ENCODE assay signal across 2 cellular contexts in the genomic region with DNA sequence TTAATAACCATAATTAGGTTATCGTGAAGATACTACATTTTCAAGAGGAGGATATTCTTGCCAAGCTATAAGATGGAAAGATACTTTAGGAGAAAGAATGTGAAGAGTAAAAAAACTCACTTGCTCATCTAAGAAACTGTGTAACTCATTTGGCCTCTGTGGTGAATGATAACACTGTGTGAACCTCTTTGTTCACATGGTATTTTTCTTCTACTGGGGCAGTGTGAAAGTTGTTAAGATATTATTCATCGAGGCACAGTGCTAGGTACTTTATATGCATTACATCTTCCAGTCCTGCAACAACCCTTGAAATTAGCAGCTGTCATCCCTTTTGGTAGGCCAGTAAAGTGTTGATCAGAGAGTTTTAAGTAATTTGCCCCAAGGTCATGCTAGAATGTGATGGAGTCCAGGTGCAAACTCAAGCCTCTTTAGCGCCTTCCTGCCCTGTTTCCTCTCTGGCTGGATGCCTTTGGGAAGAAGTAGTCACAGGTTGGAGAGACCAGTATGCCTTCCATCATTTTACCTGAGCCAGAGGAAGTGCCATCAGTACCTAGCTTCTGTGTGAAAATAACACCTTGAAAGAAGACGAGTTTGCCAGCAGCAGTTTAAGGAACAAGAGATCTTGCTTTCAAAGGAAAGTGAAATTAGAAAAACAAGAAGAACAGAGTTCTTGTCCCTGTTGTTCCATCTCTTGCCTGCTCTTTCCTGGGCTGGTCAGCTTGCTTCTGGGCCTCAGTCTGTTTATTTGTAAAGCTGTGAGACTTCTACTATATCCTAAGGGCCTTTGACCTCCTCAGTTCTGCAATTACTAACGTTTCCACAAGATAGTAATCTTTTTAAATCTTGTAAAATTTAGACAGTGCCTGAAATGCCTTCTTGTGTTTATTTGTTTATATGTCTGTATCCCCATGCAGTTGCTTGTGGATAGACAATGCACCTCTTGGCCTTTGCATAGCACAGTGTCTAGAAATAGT.
TF ChIP-seq lines count a peak whose summit lies in the region.

No MANE protein-coding gene starts in this region.

TF ChIP-seq in IMR-90, 13 proteins besides CTCF, POLR2A, EP300 and RAD21:
- no peak for TF ChIP-seq USF2 (IDR thresholded peaks at IDR 0.05; ENCODE audit: low read depth, low read length)
- TF ChIP-seq RCOR1 (IDR thresholded peaks at IDR 0.05; ENCODE audit: insufficient replicate concordance, low read length), result no peak
- TF ChIP-seq BHLHE40 (IDR thresholded peaks at IDR 0.05; ENCODE audit: low read depth, low read length), result no peak
- TF ChIP-seq MXI1 (IDR thresholded peaks at IDR 0.05; ENCODE audit: borderline replicate concordance, low read depth, low read length), result no peak
- TF ChIP-seq SMC3 (IDR thresholded peaks at IDR 0.05; ENCODE audit: low read depth, low read length), result no peak
- no peak for TF ChIP-seq MAFK (IDR thresholded peaks at IDR 0.05; ENCODE audit: low read depth, low read length)
- TF ChIP-seq CEBPB (IDR thresholded peaks at IDR 0.05; ENCODE audit: low read depth, low read length), result no peak
- no peak for TF ChIP-seq NFE2L2 (IDR thresholded peaks at IDR 0.05; ENCODE audit: low read depth, low read length)
- no peak for TF ChIP-seq ELK1 (IDR thresholded peaks at IDR 0.05; ENCODE audit: borderline replicate concordance, low read depth, low read length)
- no peak for TF ChIP-seq CHD1 (IDR thresholded peaks at IDR 0.05; ENCODE audit: low read depth, low read length)
- no peak for TF ChIP-seq FOS (IDR thresholded peaks at IDR 0.05; ENCODE audit: low read depth, low read length)
- TF ChIP-seq RFX5 (IDR thresholded peaks at IDR 0.05; ENCODE audit: low read depth, low read length), result no peak
- TF ChIP-seq MAZ (IDR thresholded peaks at IDR 0.05; ENCODE audit: borderline replicate concordance, low read depth, low read length), result no peak

TF ChIP-seq in H1, 55 proteins besides CTCF, POLR2A, EP300 and RAD21:
- TF ChIP-seq HDAC2 (IDR thresholded peaks at IDR 0.05; ENCODE audit: borderline replicate concordance in 1 of 2, low read depth in 2 of 2, low read length in 2 of 2), result no peak
- TF ChIP-seq, protein P1, sequence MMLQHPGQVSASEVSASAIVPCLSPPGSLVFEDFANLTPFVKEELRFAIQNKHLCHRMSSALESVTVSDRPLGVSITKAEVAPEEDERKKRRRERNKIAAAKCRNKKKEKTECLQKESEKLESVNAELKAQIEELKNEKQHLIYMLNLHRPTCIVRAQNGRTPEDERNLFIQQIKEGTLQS (IDR thresholded peaks at IDR 0.05; ENCODE audit: insufficient read depth, low read depth, low read length), result no peak
- no peak for TF ChIP-seq YY1 (IDR thresholded peaks at IDR 0.05; ENCODE audit: low read depth, low read length)
- no peak for TF ChIP-seq TEAD4 (IDR thresholded peaks at IDR 0.05; ENCODE audit: low read depth, low read length)
- no peak for TF ChIP-seq BCL11A (IDR thresholded peaks at IDR 0.05; ENCODE audit: low read depth in 2 of 2, low read length in 2 of 2)
- no peak for TF ChIP-seq CEBPB (IDR thresholded peaks at IDR 0.05; ENCODE audit: low read depth, low read length)
- TF ChIP-seq SIX5 (IDR thresholded peaks at IDR 0.05; ENCODE audit: low read depth, low read length), result no peak
- TF ChIP-seq CBX8 (IDR thresholded peaks at IDR 0.05; ENCODE audit: borderline replicate concordance, low read depth, low read length), result no peak
- no peak for TF ChIP-seq KDM4A (IDR thresholded peaks at IDR 0.05; ENCODE audit: low read depth, low read length, severe bottlenecking)
- TF ChIP-seq NANOG (IDR thresholded peaks at IDR 0.05; ENCODE audit: insufficient read depth, low read depth, low read length, poor library complexity, severe bottlenecking), result no peak
TF ChIP-seq in H1: peak in this region for 0.
